ENCODE assay signal across 2 cellular contexts in the genomic region with DNA sequence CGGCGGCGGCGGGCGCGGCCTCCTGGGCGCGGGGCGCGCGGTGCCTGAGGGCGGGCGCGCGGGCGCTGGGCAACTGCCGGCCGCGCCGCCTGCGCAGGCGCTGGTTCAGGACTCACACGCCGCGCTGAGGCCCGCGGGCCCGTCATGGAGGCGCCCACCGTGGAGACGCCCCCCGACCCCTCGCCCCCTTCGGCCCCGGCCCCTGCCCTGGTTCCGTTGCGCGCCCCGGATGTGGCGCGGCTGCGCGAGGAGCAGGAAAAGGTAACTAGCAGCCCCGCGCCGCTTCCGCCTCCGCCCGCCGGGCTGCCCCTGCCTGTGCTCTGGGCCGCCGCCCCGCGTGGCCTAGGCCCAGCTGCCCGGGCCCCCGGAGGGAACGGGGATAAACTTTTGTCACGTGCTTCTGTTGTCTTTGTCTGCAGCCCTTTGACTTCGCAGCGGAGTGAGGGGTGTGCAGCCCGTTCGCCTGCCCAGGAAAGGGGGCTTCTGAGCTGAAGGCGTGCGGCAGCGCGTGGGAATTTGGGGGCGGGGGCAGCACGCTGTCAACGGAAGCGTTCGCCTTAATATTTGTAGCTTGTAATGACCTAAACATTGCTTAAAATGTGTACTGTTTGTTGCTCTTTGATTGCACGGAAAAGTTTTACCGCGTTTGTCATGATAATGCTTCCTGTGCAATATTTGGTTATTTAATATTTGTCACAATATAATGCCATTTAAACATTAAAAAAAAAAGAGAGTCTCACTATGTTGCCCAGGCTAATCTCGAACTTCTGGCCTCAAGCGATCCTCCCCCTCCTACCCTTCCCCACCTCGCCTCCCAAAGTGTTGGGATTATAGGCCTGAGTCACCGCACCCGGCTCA.
TF ChIP-seq lines count a peak whose summit lies in the region.

No MANE protein-coding gene starts in this region.

TF ChIP-seq in Ishikawa, 13 proteins besides CTCF, POLR2A, EP300 and RAD21 (continued from another document):
- TF ChIP-seq, protein P1, sequence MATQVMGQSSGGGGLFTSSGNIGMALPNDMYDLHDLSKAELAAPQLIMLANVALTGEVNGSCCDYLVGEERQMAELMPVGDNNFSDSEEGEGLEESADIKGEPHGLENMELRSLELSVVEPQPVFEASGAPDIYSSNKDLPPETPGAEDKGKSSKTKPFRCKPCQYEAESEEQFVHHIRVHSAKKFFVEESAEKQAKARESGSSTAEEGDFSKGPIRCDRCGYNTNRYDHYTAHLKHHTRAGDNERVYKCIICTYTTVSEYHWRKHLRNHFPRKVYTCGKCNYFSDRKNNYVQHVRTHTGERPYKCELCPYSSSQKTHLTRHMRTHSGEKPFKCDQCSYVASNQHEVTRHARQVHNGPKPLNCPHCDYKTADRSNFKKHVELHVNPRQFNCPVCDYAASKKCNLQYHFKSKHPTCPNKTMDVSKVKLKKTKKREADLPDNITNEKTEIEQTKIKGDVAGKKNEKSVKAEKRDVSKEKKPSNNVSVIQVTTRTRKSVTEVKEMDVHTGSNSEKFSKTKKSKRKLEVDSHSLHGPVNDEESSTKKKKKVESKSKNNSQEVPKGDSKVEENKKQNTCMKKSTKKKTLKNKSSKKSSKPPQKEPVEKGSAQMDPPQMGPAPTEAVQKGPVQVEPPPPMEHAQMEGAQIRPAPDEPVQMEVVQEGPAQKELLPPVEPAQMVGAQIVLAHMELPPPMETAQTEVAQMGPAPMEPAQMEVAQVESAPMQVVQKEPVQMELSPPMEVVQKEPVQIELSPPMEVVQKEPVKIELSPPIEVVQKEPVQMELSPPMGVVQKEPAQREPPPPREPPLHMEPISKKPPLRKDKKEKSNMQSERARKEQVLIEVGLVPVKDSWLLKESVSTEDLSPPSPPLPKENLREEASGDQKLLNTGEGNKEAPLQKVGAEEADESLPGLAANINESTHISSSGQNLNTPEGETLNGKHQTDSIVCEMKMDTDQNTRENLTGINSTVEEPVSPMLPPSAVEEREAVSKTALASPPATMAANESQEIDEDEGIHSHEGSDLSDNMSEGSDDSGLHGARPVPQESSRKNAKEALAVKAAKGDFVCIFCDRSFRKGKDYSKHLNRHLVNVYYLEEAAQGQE (IDR thresholded peaks at IDR 0.05; ENCODE audit: low read depth) = no peak
- TF ChIP-seq, protein P2, sequence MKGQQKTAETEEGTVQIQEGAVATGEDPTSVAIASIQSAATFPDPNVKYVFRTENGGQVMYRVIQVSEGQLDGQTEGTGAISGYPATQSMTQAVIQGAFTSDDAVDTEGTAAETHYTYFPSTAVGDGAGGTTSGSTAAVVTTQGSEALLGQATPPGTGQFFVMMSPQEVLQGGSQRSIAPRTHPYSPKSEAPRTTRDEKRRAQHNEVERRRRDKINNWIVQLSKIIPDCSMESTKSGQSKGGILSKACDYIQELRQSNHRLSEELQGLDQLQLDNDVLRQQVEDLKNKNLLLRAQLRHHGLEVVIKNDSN (IDR thresholded peaks at IDR 0.05) = peak; percentile 58
- TF ChIP-seq CREB1 (IDR thresholded peaks at IDR 0.05; ENCODE audit: low read depth) (no peak), NFIC (IDR thresholded peaks at IDR 0.05) (no peak), TAF1 (IDR thresholded peaks at IDR 0.05; ENCODE audit: low read depth) (no peak), EGR1 (IDR thresholded peaks at IDR 0.05) (no peak), FOXM1 (IDR thresholded peaks at IDR 0.05; ENCODE audit: borderline replicate concordance, low read depth) (no peak), YY1 (IDR thresholded peaks at IDR 0.05; ENCODE audit: low read depth) (0 out of 2 replicates have a peak, but pooled peaks have one; percentile 8)
- TF ChIP-seq, protein P3, sequence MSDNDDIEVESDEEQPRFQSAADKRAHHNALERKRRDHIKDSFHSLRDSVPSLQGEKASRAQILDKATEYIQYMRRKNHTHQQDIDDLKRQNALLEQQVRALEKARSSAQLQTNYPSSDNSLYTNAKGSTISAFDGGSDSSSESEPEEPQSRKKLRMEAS (IDR thresholded peaks at IDR 0.05) = peak; percentile 86

TF ChIP-seq in SK-N-SH, 30 proteins besides CTCF, POLR2A, EP300 and RAD21 (continued from another document):
- TF ChIP-seq, protein P4, sequence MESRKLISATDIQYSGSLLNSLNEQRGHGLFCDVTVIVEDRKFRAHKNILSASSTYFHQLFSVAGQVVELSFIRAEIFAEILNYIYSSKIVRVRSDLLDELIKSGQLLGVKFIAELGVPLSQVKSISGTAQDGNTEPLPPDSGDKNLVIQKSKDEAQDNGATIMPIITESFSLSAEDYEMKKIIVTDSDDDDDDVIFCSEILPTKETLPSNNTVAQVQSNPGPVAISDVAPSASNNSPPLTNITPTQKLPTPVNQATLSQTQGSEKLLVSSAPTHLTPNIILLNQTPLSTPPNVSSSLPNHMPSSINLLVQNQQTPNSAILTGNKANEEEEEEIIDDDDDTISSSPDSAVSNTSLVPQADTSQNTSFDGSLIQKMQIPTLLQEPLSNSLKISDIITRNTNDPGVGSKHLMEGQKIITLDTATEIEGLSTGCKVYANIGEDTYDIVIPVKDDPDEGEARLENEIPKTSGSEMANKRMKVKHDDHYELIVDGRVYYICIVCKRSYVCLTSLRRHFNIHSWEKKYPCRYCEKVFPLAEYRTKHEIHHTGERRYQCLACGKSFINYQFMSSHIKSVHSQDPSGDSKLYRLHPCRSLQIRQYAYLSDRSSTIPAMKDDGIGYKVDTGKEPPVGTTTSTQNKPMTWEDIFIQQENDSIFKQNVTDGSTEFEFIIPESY (IDR thresholded peaks at IDR 0.05; ENCODE audit: borderline replicate concordance, low read depth) = no peak
- TF ChIP-seq, protein P5, sequence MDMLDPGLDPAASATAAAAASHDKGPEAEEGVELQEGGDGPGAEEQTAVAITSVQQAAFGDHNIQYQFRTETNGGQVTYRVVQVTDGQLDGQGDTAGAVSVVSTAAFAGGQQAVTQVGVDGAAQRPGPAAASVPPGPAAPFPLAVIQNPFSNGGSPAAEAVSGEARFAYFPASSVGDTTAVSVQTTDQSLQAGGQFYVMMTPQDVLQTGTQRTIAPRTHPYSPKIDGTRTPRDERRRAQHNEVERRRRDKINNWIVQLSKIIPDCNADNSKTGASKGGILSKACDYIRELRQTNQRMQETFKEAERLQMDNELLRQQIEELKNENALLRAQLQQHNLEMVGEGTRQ (IDR thresholded peaks at IDR 0.05; ENCODE audit: borderline replicate concordance, low read depth, low read length) = no peak
- no peak for TF ChIP-seq TCF12 (IDR thresholded peaks at IDR 0.05)
- TF ChIP-seq TEAD4 (IDR thresholded peaks at IDR 0.05; ENCODE audit: borderline replicate concordance, insufficient read depth) = no peak
- TF ChIP-seq SIN3A (IDR thresholded peaks at IDR 0.05; ENCODE audit: borderline replicate concordance, low read depth, low read length) = peak; percentile 48; the same call in 1 of the 2 replicates
- 0 out of 2 replicates have a peak, but pooled peaks have one; percentile 26 for TF ChIP-seq TAF1 (IDR thresholded peaks at IDR 0.05; ENCODE audit: borderline replicate concordance, low read depth, low read length)
- TF ChIP-seq NRF1 (IDR thresholded peaks at IDR 0.05; ENCODE audit: low read depth, low read length) = peak; percentile 46
- TF ChIP-seq, protein P1 (IDR thresholded peaks at IDR 0.05; ENCODE audit: low read depth, low read length) = no peak
- peak; percentile 62 for TF ChIP-seq GABPA (IDR thresholded peaks at IDR 0.05; ENCODE audit: low read depth)
- TF ChIP-seq RFX5 (IDR thresholded peaks at IDR 0.05; ENCODE audit: low read length) = no peak
